ENCODE assay signal across 23 cellular contexts in the genomic region with DNA sequence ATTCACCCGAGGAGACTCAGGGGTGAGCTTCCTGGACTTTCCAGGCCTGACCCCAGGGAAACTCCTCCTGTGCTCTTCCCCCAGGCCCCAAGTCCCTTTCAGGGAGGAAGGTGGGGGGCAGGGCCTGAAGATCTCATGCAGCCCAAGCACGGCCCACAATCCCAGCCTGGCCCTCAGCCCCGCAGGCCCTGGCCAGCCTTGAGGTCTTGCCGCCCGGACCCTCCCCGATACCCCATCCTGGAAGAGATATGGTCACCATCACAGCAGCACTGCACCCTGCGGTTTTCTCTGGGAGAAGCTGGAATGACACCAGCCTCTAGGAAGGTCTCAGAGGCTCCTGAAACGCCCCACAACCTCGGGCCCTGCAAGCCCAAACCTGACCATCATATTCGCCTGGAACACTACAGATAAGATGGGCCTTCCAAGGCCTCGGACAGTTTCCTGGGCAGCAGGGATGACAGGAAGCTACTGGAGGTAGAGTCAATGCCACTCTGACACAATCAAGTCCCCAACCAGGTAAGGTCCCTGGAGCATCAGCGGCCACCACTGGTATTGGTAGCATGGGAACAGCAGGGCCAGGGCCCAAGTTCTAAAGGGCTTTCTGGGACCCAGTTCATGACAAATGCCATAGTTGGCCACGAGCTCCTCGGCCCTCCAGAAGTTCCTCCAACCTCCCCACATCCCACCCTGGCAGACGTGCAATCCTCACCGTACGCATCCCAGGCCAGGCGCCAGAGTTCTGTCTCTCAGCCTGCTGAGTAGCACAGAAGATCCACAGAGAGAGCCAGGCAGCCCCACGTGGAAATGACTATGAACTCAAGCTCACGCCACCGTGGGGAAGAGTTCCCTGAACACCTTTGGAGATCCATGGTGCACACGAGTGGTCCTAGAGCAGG. TPM values are rescaled to one million over a fixed set of nuclear protein-coding genes. Genes with fewer than 3 reads are reported as not detected.
DNase-seq lines count a peak whose midpoint lies in the region; FAIRE-seq and TF ChIP-seq lines count a peak whose summit lies in the region.
"Had no signal": no experiment of that assay in that cellular context is flagged by ENCODE, and none has a peak within 500 bp of the region (broad histone marks: within the 10 kb centered on the region; RNA-seq: fewer than 3 reads in every experiment).

No MANE protein-coding gene starts in this region.

- H2AFZ ChIP-seq in H9 (ENCODE audit: low read length): no peak overlapping the region

- no peak overlapping the region for H2BK12ac ChIP-seq in H9 (ENCODE audit: insufficient read length, low read depth, low read length)

- no peak overlapping the region for H2AK5ac ChIP-seq in H9 (ENCODE audit: insufficient read length, low read length)

- no peak overlapping the region for H3K4me3 Mint-ChIP-seq in H9
- H3K4me3 Mint-ChIP-seq: activated CD4-positive, alpha-beta T cell treated with anti-CD3 and anti-CD28 coated beads, Interleukin-2, amount 10 ng/mL, durations not matched to agents 7 days and 5 days; CD8-positive, alpha-beta memory T cell had no signal

- H3K4me3 ChIP-seq in breast epithelium (no peak overlapping the region), kidney (ENCODE audit: low read length in 2 of 2) (no peak overlapping the region), prostate gland (no peak overlapping the region)
- H3K4me3 ChIP-seq: cardiac muscle cell had no signal

- H3K27me3 ChIP-seq in H9 (ENCODE audit: insufficient read depth, low read length) (no peaks in the 10 kb centered on the region), breast epithelium (no peaks in the 10 kb centered on the region), prostate gland (replicated peaks; ENCODE audit: insufficient read depth) (no peaks in the 10 kb centered on the region)
- H3K27me3 ChIP-seq: cardiac muscle cell had no signal

- no peak overlapping the region for H3K23ac ChIP-seq in H9 (ENCODE audit: insufficient read length, low read depth, low read length)

- H3K27ac Mint-ChIP-seq in H9: peak overlapping the region in 2 of 3 experiments; percentile 32 to 57; a peak in 3 of 7 replicates
- H3K27ac Mint-ChIP-seq: activated CD4-positive, alpha-beta T cell treated with anti-CD3 and anti-CD28 coated beads, Interleukin-2, amount 10 ng/mL, durations not matched to agents 7 days and 5 days had no signal

- H4K20me1 ChIP-seq in H9 (ENCODE audit: control insufficient read depth, insufficient read depth, insufficient read length): no peaks in the 10 kb centered on the region

- no peak overlapping the region for H4K8ac ChIP-seq in H9 (replicated peaks; ENCODE audit: insufficient read length, low read depth, low read length)

- TF ChIP-seq POLR2A in breast epithelium (IDR thresholded peaks at IDR 0.05) (no peak), prostate gland (IDR thresholded peaks at IDR 0.05) (no peak)

- no peak overlapping the region for H3K14ac ChIP-seq in H9 (ENCODE audit: insufficient read depth, low read length)

- H3K79me2 ChIP-seq in H9 (ENCODE audit: insufficient read depth, low read length): peaks cover 15% of the 10 kb centered on the region; the same call in 1 of the 2 replicates

- H3K36me3 ChIP-seq in breast epithelium (no peaks in the 10 kb centered on the region), kidney (ENCODE audit: control insufficient read depth in 1 of 2, insufficient read depth in 2 of 2, low read length in 2 of 2) (peaks cover 2 to 6% of the 10 kb centered on the region in 2 donors), prostate gland (no peaks in the 10 kb centered on the region)
- H3K36me3 ChIP-seq: cardiac muscle cell had no signal

- H3K4me2 ChIP-seq in H9 (ENCODE audit: insufficient read depth, insufficient read length, low read length): no peak overlapping the region
- H3K4me2 ChIP-seq: SK-N-SH had no signal

- no peak overlapping the region for H3T11ph ChIP-seq in H9 (ENCODE audit: low read length)

- no peak overlapping the region for H3K18ac ChIP-seq in H9 (ENCODE audit: insufficient read length, low read depth, low read length)

- H3K4me1 ChIP-seq in H9 (ENCODE audit: insufficient read depth, low read length) (no peaks in the 10 kb centered on the region; the same call in 1 of the 2 replicates), breast epithelium (peaks cover 7 to 33% of the 10 kb centered on the region in 2 donors), kidney (ENCODE audit: control insufficient read depth in 1 of 2, insufficient read depth in 1 of 2, low read depth in 1 of 2, low read length in 2 of 2) (peaks cover 40 to 64% of the 10 kb centered on the region in 2 donors), prostate gland (replicated peaks) (peaks cover 20% of the 10 kb centered on the region)

- TF ChIP-seq CTCF in H9 (conservative IDR thresholded peaks at IDR 0.05): no peak
- TF ChIP-seq CTCF in breast epithelium (IDR thresholded peaks at IDR 0.05): no peak
- TF ChIP-seq CTCF in kidney (IDR thresholded peaks at IDR 0.05; ENCODE audit: borderline replicate concordance, extremely low read depth, insufficient read depth): no peak
- TF ChIP-seq CTCF in prostate gland (IDR thresholded peaks at IDR 0.05): no peak

- H4K91ac ChIP-seq in H9 (ENCODE audit: insufficient read length, low read depth, low read length): no peak overlapping the region

- no peak for FAIRE-seq in kidney (lab: Jason Lieb, UNC)
- FAIRE-seq: A204.1, endometrium had no signal

- H2BK5ac ChIP-seq in H9 (ENCODE audit: insufficient read length, low read length): no peak overlapping the region

- H3K36me3 Mint-ChIP-seq in H9 (ENCODE audit: insufficient read depth in 1 of 3, low read depth in 3 of 3): peaks cover 12 to 20% (median 14%) of the 10 kb centered on the region in 3 experiments
- H3K36me3 Mint-ChIP-seq: CD8-positive, alpha-beta memory T cell had no signal

- H3K27ac ChIP-seq in H9 (ENCODE audit: insufficient read length, low read depth, low read length) (no peak overlapping the region), breast epithelium (peak overlapping the region; percentile 92 to 94), kidney (ENCODE audit: low read depth in 2 of 2, low read length in 2 of 2) (peak overlapping the region; percentile 10 to 63), prostate gland (peak overlapping the region; percentile 71 to 86)
- H3K27ac ChIP-seq: cardiac muscle cell had no signal

- H2BK20ac ChIP-seq in H9 (ENCODE audit: low read depth, low read length, poor library complexity, severe bottlenecking): no peak overlapping the region

- no peak overlapping the region for H3K4ac ChIP-seq in H9 (ENCODE audit: low read depth, low read length)

- WGBS in H9 (ENCODE audit: extremely low coverage, insufficient read length, low lambda C conversion rate): no CpG with 5 or more reads among the region's 22 CpGs
- WGBS in prostate gland: 64% methylated on average over 22 of the region's 22 CpGs

- peaks cover 24 to 36% of the 10 kb centered on the region in 2 experiments for H3K4me1 Mint-ChIP-seq in H9
- H3K4me1 Mint-ChIP-seq: activated CD4-positive, alpha-beta T cell treated with anti-CD3 and anti-CD28 coated beads, Interleukin-2, amount 10 ng/mL, durations not matched to agents 7 days and 5 days; CD8-positive, alpha-beta memory T cell had no signal

- H2BK15ac ChIP-seq in H9 (ENCODE audit: low read depth, low read length): no peak overlapping the region

- no peaks in the 10 kb centered on the region for H3K27me3 Mint-ChIP-seq in H9 (ENCODE audit: low read depth)

- no peaks in the 10 kb centered on the region for H3K9me3 Mint-ChIP-seq in H9
- H3K9me3 Mint-ChIP-seq: activated CD4-positive, alpha-beta T cell treated with anti-CD3 and anti-CD28 coated beads, Interleukin-2, amount 10 ng/mL, durations not matched to agents 7 days and 5 days; CD8-positive, alpha-beta memory T cell had no signal

- no peak overlapping the region for H4K5ac ChIP-seq in H9 (ENCODE audit: insufficient read length, low read depth, low read length)

- H3K79me1 ChIP-seq in H9 (ENCODE audit: insufficient read depth, low read depth, low read length, poor library complexity, severe bottlenecking): no peaks in the 10 kb centered on the region

- H3K9ac ChIP-seq in H9 (ENCODE audit: extremely low read depth, insufficient read length, low read length) (no peak overlapping the region), kidney (ENCODE audit: low read length in 2 of 2) (no peak overlapping the region)
- H3K9ac ChIP-seq: SK-N-SH had no signal

- intact Hi-C loops in breast epithelium (cut with DNase I; ENCODE audit: low total_unique reads) (no loop called here), kidney (cut with DNase I) (no loop called here), prostate gland (cut with DNase I) (no loop called here)

- H3K9me3 ChIP-seq in H9 (ENCODE audit: control insufficient read depth, low read depth, low read length) (no peaks in the 10 kb centered on the region), breast epithelium (no peaks in the 10 kb centered on the region), kidney (ENCODE audit: control insufficient read depth in 1 of 2, low read length in 2 of 2) (no peaks in the 10 kb centered on the region), prostate gland (no peaks in the 10 kb centered on the region)
- H3K9me3 ChIP-seq: SK-N-SH had no signal

- no peak overlapping the region for H3K56ac ChIP-seq in H9 (ENCODE audit: insufficient read length, low read depth, low read length)

- DNase-seq in H9: no peak
- DNase-seq in breast epithelium (ENCODE audit: low spot score in 2 of 2): no peak
- DNase-seq in kidney: peak; percentile 63
- DNase-seq in prostate gland (ENCODE audit: low spot score): no peak
- DNase-seq in stimulated activated CD8-positive, alpha-beta memory T cell treated with anti-CD3 and anti-CD28 coated beads, Interleukin-4, amount 100 ng/mL, for 48 hours: no peak
- DNase-seq in NCI-H1436 treated with DMSO at 0.1 percent for 48 hours (lab: John Stamatoyannopoulos, UW): no peak
- DNase-seq in activated CD4-positive, alpha-beta T cell treated with anti-CD3 and anti-CD28 coated beads, Interleukin-2, amount 50 U/mL, for 4 hours: no peak
- DNase-seq in SIG-M5 treated with dmso at 0.1 percent for 504 hours (lab: John Stamatoyannopoulos, UW; ENCODE audit: unreplicated experiment): no peak
- DNase-seq: activated CD4-positive, alpha-beta T cell treated with anti-CD3 and anti-CD28 coated beads, Interleukin-2, amount 10 ng/mL, durations not matched to agents 7 days and 5 days; activated naive CD4-positive, alpha-beta T cell treated with anti-CD3 and anti-CD28 coated beads, Interleukin-2, amount 50 U/mL, for 16 hours; AML-193; cortex of kidney; DMS153; midbrain; NCI-H1930; NCI-H526 treated with DMSO at 0.1 percent for 48 hours; SK-N-SH; T-helper 2 cell; trophoblast cell had no signal

- no peaks in the 10 kb centered on the region for H3K23me2 ChIP-seq in H9 (ENCODE audit: insufficient read length, low read depth, low read length, poor library complexity, severe bottlenecking)

- no peak overlapping the region for H2BK120ac ChIP-seq in H9 (ENCODE audit: low read depth, low read length, poor library complexity, severe bottlenecking)

RNA-seq across cellular contexts. Expression of gene SDC1, which starts 8.6 kb away (rescaled TPM):
- total RNA-seq in H9 (2021) (22.3 and 25.1 TPM in 2 replicates), breast epithelium (10 to 100 TPM in 2 of 3 donors, 1 to 10 TPM in 1; 2.6 to 51.8 (median 38.7) TPM), kidney (266 TPM), prostate gland (100 to 1,000 TPM; 103 to 167 TPM)
- 206 TPM for polyA plus RNA-seq in kidney (ENCODE audit: insufficient read depth, low read depth, low replicate concordance)
- polyA plus RNA-seq: CD8-positive, alpha-beta memory T cell had no signal
